28 cellular contexts compared by ENCODE assay signal in genomic region chr5:155697236-155697635, GRCh38.
"Had no signal": no experiment of that assay in that cellular context is flagged by ENCODE, and none has a peak within 500 bp of the region (broad histone marks: within the 10 kb centered on the region; RNA-seq: fewer than 3 reads in every experiment).

No MANE protein-coding gene starts in this region.

- H3K9me3 ChIP-seq: colonic mucosa, esophagus squamous epithelium, gastrocnemius medialis had no signal

- DNase-seq: colonic mucosa; cortex of kidney; dermis blood vessel endothelial cell; dorsolateral prefrontal cortex; effector CD4-positive, alpha-beta T cell; effector CD8-positive, alpha-beta T cell; effector memory CD4-positive, alpha-beta T cell; effector memory CD8-positive, alpha-beta T cell; endodermal cell; erythroblast; esophagus squamous epithelium; foreskin fibroblast; foreskin keratinocyte; foreskin melanocyte; gastrocnemius medialis; glutamatergic neuron; head of caudate nucleus; heart left ventricle; heart right ventricle had no signal

- H3K4me3 ChIP-seq: colonic mucosa, coronary artery, dorsolateral prefrontal cortex, esophagus muscularis mucosa, esophagus squamous epithelium, gastrocnemius medialis, gastroesophageal sphincter, heart left ventricle, heart right ventricle had no signal

- ATAC-seq: effector memory CD8-positive, alpha-beta T cell; esophagus mucosa; foreskin keratinocyte; gastrocnemius medialis; gastroesophageal sphincter; heart left ventricle; heart right ventricle had no signal

- H3K27me3 ChIP-seq: colonic mucosa, dorsolateral prefrontal cortex, esophagus muscularis mucosa, esophagus squamous epithelium, foreskin keratinocyte, gastrocnemius medialis, gastroesophageal sphincter, heart left ventricle, heart right ventricle had no signal

- H3K27ac ChIP-seq: colonic mucosa, coronary artery, dorsolateral prefrontal cortex, epithelial cell of prostate, esophagus muscularis mucosa, esophagus squamous epithelium, foreskin keratinocyte, gastrocnemius medialis, gastroesophageal sphincter, heart left ventricle, heart right ventricle had no signal

- FAIRE-seq: colon, endometrium, endothelial cell of umbilical vein, frontal cortex had no signal

- H3K4me1 ChIP-seq: colonic mucosa, esophagus muscularis mucosa, esophagus squamous epithelium, foreskin keratinocyte, gastrocnemius medialis, gastroesophageal sphincter, heart left ventricle, heart right ventricle had no signal

- H3K36me3 ChIP-seq: colonic mucosa, esophagus muscularis mucosa, esophagus squamous epithelium, gastrocnemius medialis, gastroesophageal sphincter, heart left ventricle, heart right ventricle had no signal
